19 cellular contexts compared by ENCODE assay signal in the genomic region with DNA sequence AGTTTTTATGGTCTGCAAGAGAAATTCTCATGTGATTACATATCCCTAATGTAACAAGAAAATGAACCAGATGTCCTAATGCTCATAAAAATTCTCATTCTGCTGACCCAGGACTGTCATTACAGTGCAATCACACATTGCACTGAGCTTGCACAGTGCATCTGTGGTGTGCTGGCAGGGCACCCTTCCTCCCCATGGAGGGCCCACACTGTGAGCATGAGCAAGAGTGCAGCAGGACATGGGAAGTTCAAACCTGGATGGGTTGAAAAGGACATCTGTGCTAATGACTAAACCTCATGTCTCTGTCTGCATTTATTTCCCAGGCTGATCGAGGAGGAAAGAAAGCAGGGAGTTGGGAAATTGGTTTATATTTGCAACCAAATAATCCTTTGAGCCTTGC.
DNase-seq lines count a peak whose midpoint lies in the region; ATAC-seq, FAIRE-seq and TF ChIP-seq lines count a peak whose summit lies in the region.
"Had no signal": no experiment of that assay in that cellular context is flagged by ENCODE, and none has a peak within 500 bp of the region (broad histone marks: within the 10 kb centered on the region; RNA-seq: fewer than 3 reads in every experiment).

No MANE protein-coding gene starts in this region.

- no peak overlapping the region for H3K9ac ChIP-seq in neural progenitor cell

- H3K36me3 ChIP-seq in psoas muscle (ENCODE audit: insufficient read depth in 1 of 2, low read depth in 1 of 2) (peaks cover 0 to 4% of the 10 kb centered on the region in 2 donors), neural progenitor cell (no peaks in the 10 kb centered on the region), ovary (no peaks in the 10 kb centered on the region)

- H3K27ac ChIP-seq in psoas muscle (peak overlapping the region; percentile 25), neural progenitor cell (no peak overlapping the region), ovary (no peak overlapping the region)
- H3K27ac ChIP-seq: coronary artery, esophagus muscularis mucosa, tibial nerve had no signal

- no peaks in the 10 kb centered on the region for H4K20me1 ChIP-seq in neural progenitor cell (ENCODE audit: low read depth)

- no peak for FAIRE-seq in D721Med (lab: Jason Lieb, UNC)

- H3K4me1 ChIP-seq in psoas muscle (peaks cover 8% of the 10 kb centered on the region), neural progenitor cell (no peaks in the 10 kb centered on the region), ovary (ENCODE audit: insufficient read depth) (peaks cover 1% of the 10 kb centered on the region)

- intact Hi-C loops in psoas muscle (cut with DNase I) (no loop called here), ovary (cut with DNase I) (no loop called here)

- ATAC-seq in psoas muscle: peak; percentile 35 to 78 (median 72)
- ATAC-seq in HG02610 (IDR thresholded peaks at IDR 0.05; ENCODE audit: unreplicated experiment): no peak
- ATAC-seq: activated CD4-positive, CD25-positive, alpha-beta regulatory T cell treated with anti-CD3 and anti-CD28 coated beads, Interleukin-2, amount 50 U/mL, for 24 hours; T-cell had no signal

- no peaks in the 10 kb centered on the region for H3K27me3 Mint-ChIP-seq in neural progenitor cell (ENCODE audit: insufficient read depth, low read depth)
- H3K27me3 Mint-ChIP-seq: memory B cell, T-cell had no signal

- no peaks in the 10 kb centered on the region for H3F3A ChIP-seq in neural progenitor cell (ENCODE audit: low read depth)

- H3K4me3 ChIP-seq in fibroblast of mammary gland (ENCODE audit: control insufficient read depth, low read depth, low read length): no peak overlapping the region
- H3K4me3 ChIP-seq in psoas muscle: no peak overlapping the region
- no peak overlapping the region for H3K4me3 ChIP-seq in neural progenitor cell
- no peak overlapping the region for H3K4me3 ChIP-seq in ovary
- H3K4me3 ChIP-seq: coronary artery, esophagus muscularis mucosa, tibial nerve had no signal

- no peaks in the 10 kb centered on the region for H3K9me3 ChIP-seq in psoas muscle
- no peaks in the 10 kb centered on the region for H3K9me3 ChIP-seq in neural progenitor cell (ENCODE audit: low read depth)
- H3K9me3 ChIP-seq in ovary: no peaks in the 10 kb centered on the region
- H3K9me3 ChIP-seq: esophagus muscularis mucosa, tibial nerve had no signal

- H3K4me3 Mint-ChIP-seq in neural progenitor cell: no peak overlapping the region
- H3K4me3 Mint-ChIP-seq: CD14-positive monocyte, memory B cell, T-cell had no signal

- TF ChIP-seq EP300 in ovary (IDR thresholded peaks at IDR 0.05): no peak

- TF ChIP-seq POLR2A in ovary (IDR thresholded peaks at IDR 0.05): no peak

- no peaks in the 10 kb centered on the region for H3K4me1 Mint-ChIP-seq in neural progenitor cell
- H3K4me1 Mint-ChIP-seq: CD14-positive monocyte, memory B cell, T-cell had no signal

- H3K4me2 ChIP-seq in neural progenitor cell: no peak overlapping the region

- no peaks in the 10 kb centered on the region for H3K79me2 ChIP-seq in neural progenitor cell (ENCODE audit: low read depth)

- no peaks in the 10 kb centered on the region for H3K27me3 ChIP-seq in psoas muscle (ENCODE audit: insufficient read depth in 3 of 3, low read length in 2 of 3)
- no peaks in the 10 kb centered on the region for H3K27me3 ChIP-seq in neural progenitor cell
- H3K27me3 ChIP-seq in ovary: no peaks in the 10 kb centered on the region
- H3K27me3 ChIP-seq: esophagus muscularis mucosa, tibial nerve had no signal

- H3K36me3 Mint-ChIP-seq in neural progenitor cell: peaks cover 6% of the 10 kb centered on the region
- H3K36me3 Mint-ChIP-seq: CD14-positive monocyte, memory B cell, T-cell had no signal

- DNase-seq in Ammon's horn (ENCODE audit: low spot score) (peak; percentile 9), NCI-H446 (lab: John Stamatoyannopoulos, UW) (peak; percentile 28 to 69), fibroblast of mammary gland (ENCODE audit: low read depth) (peak; percentile 75), psoas muscle (peak; percentile 20 to 76), neural progenitor cell (ENCODE audit: low spot score) (no peak), D721Med (ENCODE audit: insufficient read length, low spot score) (no peak), ovary (no peak)
- DNase-seq: KG1, NCI-H226, occipital lobe, OCI-M1, T-cell had no signal

- H3K27ac Mint-ChIP-seq in neural progenitor cell: no peak overlapping the region
- H3K27ac Mint-ChIP-seq: CD14-positive monocyte, memory B cell, T-cell had no signal

- no peaks in the 10 kb centered on the region for H3K9me3 Mint-ChIP-seq in neural progenitor cell
- H3K9me3 Mint-ChIP-seq: CD14-positive monocyte, memory B cell, T-cell had no signal

- no peak for TF ChIP-seq CTCF in fibroblast of mammary gland (conservative IDR thresholded peaks at IDR 0.05; ENCODE audit: control insufficient read depth, insufficient read depth, low read depth, low read length)
- TF ChIP-seq CTCF in psoas muscle (IDR thresholded peaks at IDR 0.05): no peak
- TF ChIP-seq CTCF in neural progenitor cell (IDR thresholded peaks at IDR 0.05): no peak
- no peak for TF ChIP-seq CTCF in D721Med (IDR thresholded peaks at IDR 0.05; ENCODE audit: insufficient read depth, missing control alignments)
- TF ChIP-seq CTCF in ovary (IDR thresholded peaks at IDR 0.05): no peak

- H2AFZ ChIP-seq in neural progenitor cell (replicated peaks): no peak overlapping the region

- WGBS in psoas muscle, 3 donors: 42 to 49% (median 42%) methylated on average over 1 of the region's 1 CpG
- WGBS in ovary, 3 donors: 38 to 46% (median 39%) methylated on average over 1 of the region's 1 CpG

Comparison
In these comparisons a context has a peak if more than half of its experiments do, and no peak if none do; other contexts are left out.
1. DNase-seq: peak in Ammon's horn (single experiment), NCI-H446 (2 of 2), fibroblast of mammary gland (single experiment) and psoas muscle (2 of 2); none in neural progenitor cell (single experiment), D721Med (single experiment) and ovary (0 of 5).